Comparison of ENCODE assay signal across 19 cellular contexts in the genomic region with DNA sequence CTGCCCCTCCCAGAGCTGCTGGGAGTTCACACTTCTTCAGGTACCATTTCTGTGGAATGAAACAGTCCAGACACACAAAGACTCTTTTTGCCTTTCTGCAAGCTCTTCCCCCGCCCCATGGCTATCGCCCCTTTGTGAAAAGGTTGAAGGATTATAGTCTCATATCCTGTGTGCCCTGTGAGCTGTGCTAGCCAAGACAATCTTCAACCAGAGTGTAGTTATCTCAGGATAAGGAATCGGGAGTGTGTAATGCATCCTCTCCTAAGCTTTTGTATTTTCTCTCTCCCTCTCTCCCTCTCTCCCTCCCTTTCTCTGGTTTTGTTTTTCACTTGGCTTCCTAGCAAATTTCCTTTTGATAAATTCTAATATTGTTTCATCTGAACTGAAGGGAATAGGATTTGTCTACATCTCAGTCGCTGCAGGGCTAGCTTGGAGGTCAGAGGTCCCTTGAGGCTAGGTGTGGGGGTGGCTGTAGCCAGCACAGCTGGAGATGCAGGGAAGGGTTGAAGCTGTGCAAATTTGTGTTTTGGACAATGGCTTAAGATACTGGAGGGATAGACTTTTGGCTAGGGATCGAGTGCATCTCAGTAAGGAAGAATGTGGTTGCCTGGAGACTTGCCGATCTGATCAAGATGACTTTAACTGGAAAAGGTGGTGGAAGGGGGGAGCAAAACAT.
DNase-seq lines count a peak whose midpoint lies in the region; ATAC-seq, FAIRE-seq and TF ChIP-seq lines count a peak whose summit lies in the region.
"Had no signal": no experiment of that assay in that cellular context is flagged by ENCODE, and none has a peak within 500 bp of the region (broad histone marks: within the 10 kb centered on the region; RNA-seq: fewer than 3 reads in every experiment).

No MANE protein-coding gene starts in this region.

- H3F3A ChIP-seq in neural progenitor cell (ENCODE audit: low read depth), result no peaks in the 10 kb centered on the region

- H3K9ac ChIP-seq in astrocyte (ENCODE audit: low read length) (no peak overlapping the region), endodermal cell (ENCODE audit: extremely low read depth, low read length, poor library complexity, severe bottlenecking) (peak overlapping the region; percentile 48), neural progenitor cell (no peak overlapping the region)
- H3K9ac ChIP-seq: GM23248 had no signal

- H3K9me3 ChIP-seq in astrocyte (ENCODE audit: insufficient read depth, low read depth, low read length), result no peaks in the 10 kb centered on the region
- no peaks in the 10 kb centered on the region for H3K9me3 ChIP-seq in endodermal cell (ENCODE audit: control insufficient read depth, low read length)
- peaks cover 5% of the 10 kb centered on the region for H3K9me3 ChIP-seq in neural progenitor cell (ENCODE audit: low read depth)
- H3K9me3 ChIP-seq: BE2C, Caco-2, HAP-1 had no signal

- H3K27me3 ChIP-seq in astrocyte (ENCODE audit: insufficient read depth, low read length), result no peaks in the 10 kb centered on the region
- no peaks in the 10 kb centered on the region for H3K27me3 ChIP-seq in endodermal cell (ENCODE audit: control insufficient read depth, insufficient read depth, low read length, poor library complexity, severe bottlenecking)
- no peaks in the 10 kb centered on the region for H3K27me3 ChIP-seq in neural progenitor cell
- H3K27me3 ChIP-seq: BE2C had no signal

- FAIRE-seq in astrocyte (lab: Jason Lieb, UNC), result peak; percentile 9
- FAIRE-seq: A204.1, D721Med, G401.6, GM12891 had no signal

- no peak overlapping the region for H3K4me2 ChIP-seq in astrocyte (ENCODE audit: low read length)
- peak overlapping the region; percentile 38 for H3K4me2 ChIP-seq in neural progenitor cell

- peak; percentile 89 for ATAC-seq in left ventricle myocardium superior

- no peak for DNase-seq in astrocyte (ENCODE audit: low read depth)
- peak; percentile 48 for DNase-seq in endodermal cell
- peak; percentile 35 for DNase-seq in left ventricle myocardium superior
- DNase-seq in neural progenitor cell (ENCODE audit: low spot score), result no peak
- DNase-seq in NCI-H1694 (lab: John Stamatoyannopoulos, UW), result no peak
- no peak for DNase-seq in effector CD8-positive, alpha-beta T cell (lab: John Stamatoyannopoulos, UW)
- DNase-seq in UCSD-AML1 (lab: John Stamatoyannopoulos, UW; ENCODE audit: unreplicated experiment), result no peak
- DNase-seq: ACHN; BE2C; Caco-2; CD4-positive, alpha-beta T cell; GM23248 had no signal

- H3K4me1 Mint-ChIP-seq in astrocyte (ENCODE audit: low read depth, unreplicated experiment), result no peaks in the 10 kb centered on the region
- H3K4me1 Mint-ChIP-seq in endodermal cell, result peaks cover 27% of the 10 kb centered on the region
- peaks cover 27% of the 10 kb centered on the region for H3K4me1 Mint-ChIP-seq in neural progenitor cell

- H3K36me3 ChIP-seq in astrocyte (ENCODE audit: insufficient read depth, low read length) (no peaks in the 10 kb centered on the region), endodermal cell (ENCODE audit: control insufficient read depth, insufficient read depth, low read length) (no peaks in the 10 kb centered on the region), neural progenitor cell (no peaks in the 10 kb centered on the region)
- H3K36me3 ChIP-seq: BE2C, HAP-1 had no signal

- H3K79me2 ChIP-seq in astrocyte (ENCODE audit: insufficient read depth, low read length) (no peaks in the 10 kb centered on the region), neural progenitor cell (ENCODE audit: low read depth) (no peaks in the 10 kb centered on the region)

- 43% methylated on average over 5 of the region's 6 CpGs; no CpG with 5 or more reads in 1 of the 2 experiments for WGBS in endodermal cell (ENCODE audit: insufficient coverage in 1 of 2, insufficient read length in 1 of 2), 2 experiments

- no peaks in the 10 kb centered on the region for H3K9me3 Mint-ChIP-seq in astrocyte (ENCODE audit: unreplicated experiment)
- H3K9me3 Mint-ChIP-seq in endodermal cell, result peaks cover 45% of the 10 kb centered on the region
- no peaks in the 10 kb centered on the region for H3K9me3 Mint-ChIP-seq in neural progenitor cell
- H3K9me3 Mint-ChIP-seq: CD4-positive, alpha-beta T cell had no signal

- H3K4me3 Mint-ChIP-seq in astrocyte (ENCODE audit: unreplicated experiment) (no peak overlapping the region), endodermal cell (no peak overlapping the region), neural progenitor cell (peak overlapping the region; percentile 9)
- H3K4me3 Mint-ChIP-seq: CD4-positive, alpha-beta T cell had no signal

- no peak for TF ChIP-seq CTCF in astrocyte (IDR thresholded peaks at IDR 0.05; ENCODE audit: insufficient read depth, low read depth, low read length)
- TF ChIP-seq CTCF in endodermal cell (conservative IDR thresholded peaks at IDR 0.05), result no peak
- no peak for TF ChIP-seq CTCF in neural progenitor cell (IDR thresholded peaks at IDR 0.05)

- intact Hi-C loops in left ventricle myocardium superior (cut with micrococcal nuclease), result no loop called here

- no peak overlapping the region for H3K27ac Mint-ChIP-seq in astrocyte (ENCODE audit: unreplicated experiment)
- peak overlapping the region; percentile 40 for H3K27ac Mint-ChIP-seq in endodermal cell
- H3K27ac Mint-ChIP-seq in neural progenitor cell, result peak overlapping the region; percentile 16
- H3K27ac Mint-ChIP-seq: CD4-positive, alpha-beta T cell had no signal

- H3K27ac ChIP-seq in astrocyte (ENCODE audit: low read depth, low read length), result no peak overlapping the region
- no peak overlapping the region for H3K27ac ChIP-seq in endodermal cell (ENCODE audit: low read depth, low read length)
- H3K27ac ChIP-seq in neural progenitor cell, result no peak overlapping the region
- H3K27ac ChIP-seq: C4-2B, GM23248, HL-60 had no signal

- H3K4me3 ChIP-seq in astrocyte (ENCODE audit: insufficient read depth, low read depth, low read length), result no peak overlapping the region
- no peak overlapping the region for H3K4me3 ChIP-seq in endodermal cell (ENCODE audit: low read length)
- no peak overlapping the region for H3K4me3 ChIP-seq in neural progenitor cell
- H3K4me3 ChIP-seq: GM23248, HAP-1 had no signal

- H3K36me3 Mint-ChIP-seq in astrocyte (ENCODE audit: low read depth, unreplicated experiment) (no peaks in the 10 kb centered on the region), endodermal cell (ENCODE audit: low read depth) (no peaks in the 10 kb centered on the region), neural progenitor cell (no peaks in the 10 kb centered on the region)

- H3K4me1 ChIP-seq in astrocyte (ENCODE audit: insufficient read depth, low read length), result no peaks in the 10 kb centered on the region
- no peaks in the 10 kb centered on the region for H3K4me1 ChIP-seq in endodermal cell (ENCODE audit: control insufficient read depth, insufficient read depth, low read length)
- H3K4me1 ChIP-seq in neural progenitor cell, result peaks cover 14% of the 10 kb centered on the region
- H3K4me1 ChIP-seq: BE2C, Caco-2, HAP-1 had no signal

- peaks cover 4% of the 10 kb centered on the region for H3K27me3 Mint-ChIP-seq in astrocyte (ENCODE audit: low read depth, unreplicated experiment)
- H3K27me3 Mint-ChIP-seq in endodermal cell (ENCODE audit: insufficient read depth), result no peaks in the 10 kb centered on the region
- H3K27me3 Mint-ChIP-seq in neural progenitor cell (ENCODE audit: insufficient read depth, low read depth), result peaks cover 5% of the 10 kb centered on the region

- H2AFZ ChIP-seq in astrocyte (ENCODE audit: low read depth, low read length) (no peak overlapping the region), neural progenitor cell (replicated peaks) (no peak overlapping the region)
- H2AFZ ChIP-seq: GM23248 had no signal

- no peaks in the 10 kb centered on the region for H4K20me1 ChIP-seq in astrocyte (ENCODE audit: insufficient read depth, low read length)
- no peaks in the 10 kb centered on the region for H4K20me1 ChIP-seq in neural progenitor cell (ENCODE audit: low read depth)

Comparison
In these comparisons a context has a peak if more than half of its experiments do, and no peak if none do; other contexts are left out.
1. DNase-seq: peak in endodermal cell (single experiment) and left ventricle myocardium superior (single experiment); none in astrocyte (single experiment), neural progenitor cell (single experiment), NCI-H1694 (single experiment), effector CD8-positive, alpha-beta T cell (single experiment) and UCSD-AML1 (single experiment).